Comparison of ENCODE assay signal across 14 cellular contexts in the genomic region with DNA sequence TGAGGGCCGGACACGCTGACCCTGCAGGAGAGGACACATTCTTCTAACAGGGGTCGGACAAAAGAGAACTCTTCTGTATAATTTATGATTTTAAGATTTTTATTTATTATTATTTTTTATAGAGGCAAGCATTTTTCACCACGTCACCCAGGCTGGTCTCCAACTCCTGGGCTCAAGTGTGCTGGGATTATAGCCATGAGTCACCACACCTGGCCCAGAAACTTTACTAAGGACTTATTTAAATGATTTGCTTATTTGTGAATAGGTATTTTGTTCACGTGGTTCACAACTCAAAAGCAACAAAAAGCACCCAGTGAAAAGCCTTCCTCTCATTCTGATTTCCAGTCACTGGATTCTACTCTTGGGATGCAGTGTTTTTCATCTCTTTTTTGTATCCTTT. TPM values are rescaled to one million over a fixed set of nuclear protein-coding genes. Genes with fewer than 3 reads are reported as not detected.
"Had no signal": no experiment of that assay in that cellular context is flagged by ENCODE, and none has a peak within 500 bp of the region (broad histone marks: within the 10 kb centered on the region; RNA-seq: fewer than 3 reads in every experiment).

No MANE protein-coding gene starts in this region.

- H3K27me3 ChIP-seq: right atrium auricular region, suprapubic skin, transverse colon had no signal

- H3K4me3 ChIP-seq: right atrium auricular region, suprapubic skin, transverse colon had no signal

- H3K4me3 Mint-ChIP-seq: activated CD4-positive, alpha-beta T cell treated with anti-CD3 and anti-CD28 coated beads for 36 hours; activated naive CD8-positive, alpha-beta T cell; effector memory CD8-positive, alpha-beta T cell; immature natural killer cell; natural killer cell treated with Interleukin-12 subunit alpha and Interleukin-12 subunit beta and Interleukin-15 and Interleukin-18, amount 100 ng/mL, for 72 hours; stimulated activated naive CD8-positive, alpha-beta T cell treated with anti-CD3 and anti-CD28 coated beads, Interleukin-15, amount 100 ng/mL, for 72 hours; WTC11 had no signal

- DNase-seq: activated CD4-positive, alpha-beta T cell treated with anti-CD3 and anti-CD28 coated beads for 36 hours; activated CD4-positive, alpha-beta T cell treated with anti-CD3 and anti-CD28 coated beads, Interleukin-2, amount 50 U/mL, for 48 hours; activated gamma-delta T cell treated with Interleukin-2 at 50 U/mL for 16 hours; effector memory CD8-positive, alpha-beta T cell; immature natural killer cell; SK-N-SH; stimulated activated naive CD8-positive, alpha-beta T cell treated with anti-CD3 and anti-CD28 coated beads, Interleukin-15, amount 100 ng/mL, for 72 hours; transverse colon had no signal

- H3K27ac Mint-ChIP-seq: activated CD4-positive, alpha-beta T cell treated with anti-CD3 and anti-CD28 coated beads for 36 hours; activated naive CD8-positive, alpha-beta T cell; natural killer cell treated with Interleukin-12 subunit alpha and Interleukin-12 subunit beta and Interleukin-15 and Interleukin-18, amount 100 ng/mL, for 72 hours; WTC11 had no signal

- ATAC-seq: activated CD4-positive, alpha-beta T cell treated with anti-CD3 and anti-CD28 coated beads for 36 hours; effector memory CD8-positive, alpha-beta T cell; natural killer cell treated with Interleukin-12 subunit alpha and Interleukin-12 subunit beta and Interleukin-15 and Interleukin-18, amount 100 ng/mL, for 72 hours; stimulated activated naive CD8-positive, alpha-beta T cell treated with anti-CD3 and anti-CD28 coated beads, Interleukin-15, amount 100 ng/mL, for 72 hours; WTC11 had no signal

- H3K36me3 ChIP-seq: right atrium auricular region, suprapubic skin, transverse colon had no signal

- H3K9me3 Mint-ChIP-seq: effector memory CD8-positive, alpha-beta T cell; immature natural killer cell; natural killer cell treated with Interleukin-12 subunit alpha and Interleukin-12 subunit beta and Interleukin-15 and Interleukin-18, amount 100 ng/mL, for 72 hours; WTC11 had no signal

- H3K27ac ChIP-seq: right atrium auricular region, suprapubic skin, transverse colon had no signal

- H3K36me3 Mint-ChIP-seq: activated naive CD8-positive, alpha-beta T cell; immature natural killer cell; natural killer cell treated with Interleukin-12 subunit alpha and Interleukin-12 subunit beta and Interleukin-15 and Interleukin-18, amount 100 ng/mL, for 72 hours; WTC11 had no signal

- H3K4me2 ChIP-seq: SK-N-SH had no signal

- H3K27me3 Mint-ChIP-seq: activated CD4-positive, alpha-beta T cell treated with anti-CD3 and anti-CD28 coated beads for 36 hours; activated naive CD8-positive, alpha-beta T cell; stimulated activated naive CD8-positive, alpha-beta T cell treated with anti-CD3 and anti-CD28 coated beads, Interleukin-15, amount 100 ng/mL, for 72 hours had no signal

- H3K9me3 ChIP-seq: right atrium auricular region, SK-N-SH, suprapubic skin, transverse colon had no signal

RNA-seq across cellular contexts. Expression of a gene that starts 2.3 kb away (rescaled TPM):
- total RNA-seq: dermis microvascular lymphatic vessel endothelial cell; natural killer cell treated with Interleukin-12 subunit alpha and Interleukin-12 subunit beta and Interleukin-15 and Interleukin-18, amount 100 ng/mL, for 72 hours had no signal
